11 cellular contexts compared by ENCODE assay signal in the genomic region with DNA sequence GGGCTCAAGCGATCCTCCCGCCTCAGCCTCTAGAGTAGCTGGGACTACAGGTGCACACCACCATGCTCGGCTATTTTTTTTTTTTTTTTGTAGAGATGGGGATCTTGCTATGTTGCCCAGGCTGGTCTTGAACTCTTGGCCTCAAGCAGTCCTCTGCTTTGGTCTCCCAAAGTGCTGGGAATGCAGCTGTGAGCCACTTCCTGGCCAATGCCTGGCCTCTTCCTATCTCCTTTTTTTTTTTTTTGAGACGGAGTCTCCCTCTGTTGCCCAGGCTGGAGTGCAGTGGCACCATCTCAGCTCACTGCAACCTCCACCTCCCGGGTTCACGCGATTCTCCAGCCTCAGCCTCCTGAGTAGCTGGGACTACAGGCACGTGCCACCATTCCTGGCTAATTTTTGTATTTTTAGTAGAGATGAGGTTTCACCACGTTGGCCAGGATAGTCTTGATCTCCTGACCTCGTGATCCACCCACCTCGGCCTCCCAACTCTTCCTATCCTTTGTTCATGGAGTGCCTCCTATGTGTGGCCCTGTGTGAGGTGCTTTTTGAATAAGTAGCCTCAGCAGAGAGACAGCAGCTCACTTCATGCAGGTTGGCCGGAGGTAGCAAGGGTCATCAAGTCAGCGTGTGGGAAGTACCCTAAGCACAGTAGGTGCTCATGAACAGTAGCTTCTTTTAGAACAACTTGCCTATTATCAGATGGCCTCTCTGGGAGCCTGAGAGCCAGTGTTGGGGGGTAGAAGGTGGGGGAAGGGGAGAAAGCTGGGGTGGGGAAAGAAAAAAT. TPM values are rescaled to one million over a fixed set of nuclear protein-coding genes. Genes with fewer than 3 reads are reported as not detected.
DNase-seq lines count a peak whose midpoint lies in the region; ATAC-seq and TF ChIP-seq lines count a peak whose summit lies in the region.
"Not testable (repeated sequence)": the region's sequence is repeated elsewhere in the genome, so short reads cannot be mapped to it uniquely, and the experiment has no call there.
"Had no signal": no experiment of that assay in that cellular context is flagged by ENCODE, and none has a peak within 500 bp of the region (broad histone marks: within the 10 kb centered on the region; RNA-seq: fewer than 3 reads in every experiment).

No MANE protein-coding gene starts in this region.

- TF ChIP-seq CTCF in WTC11 (IDR thresholded peaks at IDR 0.05); breast epithelium (IDR thresholded peaks at IDR 0.05); dorsolateral prefrontal cortex (IDR thresholded peaks at IDR 0.05 in 54 of 56, conservative IDR thresholded peaks at IDR 0.05 in 2 of 56; ENCODE audit: low read depth in 1 of 56, partially characterized antibody in 56 of 56); left ventricle myocardium inferior (IDR thresholded peaks at IDR 0.05; ENCODE audit: borderline replicate concordance); neural crest cell (conservative IDR thresholded peaks at IDR 0.05); sigmoid colon (IDR thresholded peaks at IDR 0.05): not testable (repeated sequence)

- H3K4me1 Mint-ChIP-seq in WTC11 (peaks cover 22% of the 10 kb centered on the region), neural crest cell (peaks cover 81% of the 10 kb centered on the region)

- not testable (repeated sequence) for TF ChIP-seq EP300 in sigmoid colon (IDR thresholded peaks at IDR 0.05)

- H3K27me3 ChIP-seq in breast epithelium; dorsolateral prefrontal cortex; left ventricle myocardium inferior (ENCODE audit: low read depth); sigmoid colon: not testable (repeated sequence)

- not testable (repeated sequence) for H3K36me3 ChIP-seq in breast epithelium, left ventricle myocardium inferior, sigmoid colon

- H3K4me3 Mint-ChIP-seq in WTC11: not testable (repeated sequence)
- H3K4me3 Mint-ChIP-seq in neural crest cell: peak overlapping the region; percentile 34

- H3K27me3 Mint-ChIP-seq in WTC11 (ENCODE audit: low read depth); neural crest cell (ENCODE audit: low read depth): not testable (repeated sequence)

- H3K4me1 ChIP-seq in breast epithelium (peaks cover 24 to 40% of the 10 kb centered on the region in 2 donors), left ventricle myocardium inferior (peaks cover 34% of the 10 kb centered on the region), sigmoid colon (peaks cover 0 to 38% (median 26%) of the 10 kb centered on the region in 4 donors)

- not testable (repeated sequence) for H3K36me3 Mint-ChIP-seq in WTC11; neural crest cell (ENCODE audit: low read depth)

- CTCF ChIA-PET in WTC11 (lab: Charles Lee): interaction anchor here (0.7 to 1.0 kb wide), 2 partner anchors 15 to 21 kb away, joined by 4 to 7 read pairs; no protein-coding TSS in a partner anchor

- H3K4me3 ChIP-seq in breast epithelium, left ventricle myocardium inferior, sigmoid colon: not testable (repeated sequence)
- H3K4me3 ChIP-seq in dorsolateral prefrontal cortex: peak overlapping the region in 1 of 59 donors; percentile 13

- H3K27ac Mint-ChIP-seq in WTC11: not testable (repeated sequence)
- H3K27ac Mint-ChIP-seq in neural crest cell (ENCODE audit: unreplicated experiment): peak overlapping the region; percentile 79

- not testable (repeated sequence) for TF ChIP-seq POLR2A in breast epithelium (IDR thresholded peaks at IDR 0.05); sigmoid colon (IDR thresholded peaks at IDR 0.05)

- POLR2A ChIA-PET in WTC11 (lab: Charles Lee): interaction anchor here (0.6 to 0.7 kb wide), 2 partner anchors 14 to 682 kb away, joined by 3 to 6 read pairs; no protein-coding TSS in a partner anchor

- intact Hi-C loops in breast epithelium (cut with DNase I; ENCODE audit: low total_unique reads) (loop anchor here (10.0 kb wide), 1 partner anchor 53 kb away; a partner anchor contains a TSS), dorsolateral prefrontal cortex (cut with DNase I) (loop anchor here in 1 of 2 donors (1.0 kb wide), 1 partner anchor 21 kb away; no protein-coding TSS in a partner anchor)
- intact Hi-C loops in left ventricle myocardium inferior (cut with micrococcal nuclease); sigmoid colon (cut with DNase I): not testable (repeated sequence)

- H3K27ac ChIP-seq in breast epithelium (peak overlapping the region; percentile 96 to 98), dorsolateral prefrontal cortex (peak overlapping the region; percentile 86 to 100 (median 99)), left ventricle myocardium inferior (replicated peaks) (peak overlapping the region; percentile 84), sigmoid colon (peak overlapping the region; percentile 31 to 74 (median 49)), temporal lobe (ENCODE audit: low read depth, low read length) (peak overlapping the region; percentile 100)

- not testable (repeated sequence) for DNase-seq in WTC11 (ENCODE audit: low spot score); breast epithelium (ENCODE audit: low spot score in 2 of 2); dorsolateral prefrontal cortex; left ventricle myocardium inferior; neural crest cell (ENCODE audit: low read depth, low spot score); sigmoid colon

- H3K9me3 ChIP-seq in breast epithelium; left ventricle myocardium inferior (replicated peaks); sigmoid colon: not testable (repeated sequence)

- not testable (repeated sequence) for H3K9me3 Mint-ChIP-seq in WTC11, neural crest cell

- 91 to 92% methylated on average over 13 of the region's 13 CpGs for WGBS in sigmoid colon, 2 donors

- ATAC-seq in WTC11: not testable (repeated sequence)

TF ChIP-seq in WTC11, 78 proteins besides CTCF, POLR2A, EP300 and RAD21:
- TF ChIP-seq ZNF121 (CRISPR knock-in tag; IDR thresholded peaks at IDR 0.05): peak; percentile 55; the same call in 1 of the 2 replicates

RNA-seq across cellular contexts. Expression of a gene that starts 19.6 kb away (rescaled TPM):
- total RNA-seq in WTC11 (2021) (28.1 to 33.4 TPM (median 28.2 TPM) in 3 replicates), breast epithelium (10 to 100 TPM; 42.0 to 61.3 (median 49.9) TPM), dorsolateral prefrontal cortex (100 to 1,000 TPM in 12 of 120 experiments, 10 to 100 TPM in 108; 45.5 to 186 (median 75.9) TPM), left ventricle myocardium inferior (21.1 TPM), neural crest cell (20.1 and 24.0 TPM in 2 replicates), sigmoid colon (10 to 100 TPM; 14.3 to 21.7 (median 17.2) TPM), temporal lobe (21.6 TPM)
- polyA plus RNA-seq in sigmoid colon: 10 to 100 TPM; 21.0 to 38.9 (median 25.4) TPM

RNA-seq across cellular contexts. Expression of a gene that starts 46.4 kb away (rescaled TPM):
- total RNA-seq in WTC11 (2021) (0.53 to 0.98 TPM (median 0.57 TPM) in 3 replicates), breast epithelium (1 to 10 TPM in 1 of 3 donors, under 1 TPM in 1, not detected in 1; 0.33 to 1.3 TPM), dorsolateral prefrontal cortex (1 to 10 TPM in 92 of 120 experiments, under 1 TPM in 20, not detected in 8; 0.35 to 9.3 (median 1.9) TPM), left ventricle myocardium inferior (not detected), neural crest cell (0.26 TPM in 1 of 2 replicates, not detected in the other), sigmoid colon (under 1 TPM in 2 of 4 donors, not detected in 2; 0.55 to 0.71 TPM), temporal lobe (1.2 TPM)
- polyA plus RNA-seq in sigmoid colon: under 1 TPM in 1 of 3 donors, not detected in 2; 0.20 TPM
- total RNA-seq: Caco-2; CD4-positive, CD25-positive, alpha-beta regulatory T cell; H1 had no signal
- polyA plus RNA-seq: CD4-positive, CD25-positive, alpha-beta regulatory T cell; CD8-positive, alpha-beta memory T cell had no signal

RNA-seq across cellular contexts. Expression of a gene that starts 53.2 kb away (rescaled TPM):
- total RNA-seq in WTC11 (2021) (2.7 to 3.6 TPM (median 3.0 TPM) in 3 replicates), breast epithelium (100 to 1,000 TPM in 1 of 3 donors, 10 to 100 TPM in 1, under 1 TPM in 1; 0.16 to 101 (median 24.9) TPM), dorsolateral prefrontal cortex (100 to 1,000 TPM in 35 of 120 experiments, 10 to 100 TPM in 85; 19.6 to 299 (median 76.3) TPM), left ventricle myocardium inferior (1.2 TPM), neural crest cell (279 and 293 TPM in 2 replicates), sigmoid colon (10 to 100 TPM in 1 of 4 donors, 1 to 10 TPM in 3; 3.8 to 17.5 (median 8.4) TPM), temporal lobe (5.2 TPM)
- polyA plus RNA-seq in sigmoid colon: 1 to 10 TPM in 2 of 3 donors, under 1 TPM in 1; 0.23 to 2.8 (median 1.8) TPM
- total RNA-seq: Caco-2; CD4-positive, CD25-positive, alpha-beta regulatory T cell; CD8-positive, alpha-beta memory T cell had no signal
- polyA plus RNA-seq: CD4-positive, CD25-positive, alpha-beta regulatory T cell; CD8-positive, alpha-beta memory T cell had no signal

Comparison
In these comparisons a context has a peak if more than half of its experiments do, and no peak if none do; other contexts are left out.
1. H3K27ac ChIP-seq: peak in every context shown above with its lines; median percentile 100 in temporal lobe; 99 in dorsolateral prefrontal cortex; 97 in breast epithelium; 84 in left ventricle myocardium inferior; 49 in sigmoid colon.